ENCODE assay signal across 21 cellular contexts in the genomic region with DNA sequence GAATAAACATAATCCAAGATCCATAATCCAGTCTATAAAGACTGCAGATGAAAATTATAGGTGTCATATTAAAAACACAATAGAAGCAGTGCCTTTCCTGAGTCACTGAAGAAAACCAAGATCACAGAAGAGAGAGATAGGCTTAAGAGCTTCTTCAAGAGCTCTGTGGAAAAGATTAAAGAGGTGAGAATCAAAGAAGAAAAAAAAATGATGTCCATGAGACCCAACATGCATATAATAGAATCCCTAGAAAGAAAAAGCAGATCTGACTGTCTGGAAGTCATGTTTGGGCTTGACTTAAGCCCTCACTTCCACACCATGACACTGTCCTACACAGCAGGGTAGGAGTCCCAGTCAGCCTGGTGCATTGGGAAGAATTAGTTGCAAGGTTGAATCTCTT.
DNase-seq lines count a peak whose midpoint lies in the region; ATAC-seq and TF ChIP-seq lines count a peak whose summit lies in the region.
"Had no signal": no experiment of that assay in that cellular context is flagged by ENCODE, and none has a peak within 500 bp of the region (broad histone marks: within the 10 kb centered on the region; RNA-seq: fewer than 3 reads in every experiment).

No MANE protein-coding gene starts in this region.

- H3K27me3 ChIP-seq in PC-9 (ENCODE audit: insufficient read depth, low read depth), result no peaks in the 10 kb centered on the region

- no peak overlapping the region for H3K4me3 Mint-ChIP-seq in activated CD4-positive, alpha-beta T cell treated with anti-CD3 and anti-CD28 coated beads for 36 hours
- H3K4me3 Mint-ChIP-seq in activated CD4-positive, alpha-beta T cell treated with anti-CD3 and anti-CD28 coated beads, Interleukin-2, amount 10 ng/mL, durations not matched to agents 7 days and 5 days, result no peak overlapping the region
- no peak overlapping the region for H3K4me3 Mint-ChIP-seq in activated T-cell treated with anti-CD3 and anti-CD28 coated beads, Interleukin-2, amount 50 U/mL, for 72 hours
- H3K4me3 Mint-ChIP-seq: B cell; CD14-positive monocyte; CD4-positive, alpha-beta memory T cell; CD4-positive, CD25-positive, alpha-beta regulatory T cell; CD8-positive, alpha-beta memory T cell had no signal

- no peaks in the 10 kb centered on the region for H3K36me3 Mint-ChIP-seq in activated CD4-positive, alpha-beta T cell treated with anti-CD3 and anti-CD28 coated beads for 36 hours (ENCODE audit: low read depth)
- peaks cover 5% of the 10 kb centered on the region for H3K36me3 Mint-ChIP-seq in activated CD4-positive, alpha-beta T cell treated with anti-CD3 and anti-CD28 coated beads, Interleukin-2, amount 10 ng/mL, durations not matched to agents 7 days and 5 days (ENCODE audit: low read depth)
- H3K36me3 Mint-ChIP-seq in activated T-cell treated with anti-CD3 and anti-CD28 coated beads, Interleukin-2, amount 50 U/mL, for 72 hours (ENCODE audit: insufficient read depth in 2 of 2), result peaks cover 7 to 9% of the 10 kb centered on the region in 2 donors
- H3K36me3 Mint-ChIP-seq: CD4-positive, alpha-beta memory T cell; CD4-positive, CD25-positive, alpha-beta regulatory T cell; CD8-positive, alpha-beta memory T cell had no signal

- no peak for ATAC-seq in activated CD4-positive, alpha-beta T cell treated with anti-CD3 and anti-CD28 coated beads for 36 hours
- no peak for ATAC-seq in activated T-cell treated with anti-CD3 and anti-CD28 coated beads, Interleukin-2, amount 50 U/mL, for 72 hours (replicated peaks in 1 of 2)
- ATAC-seq: A549 had no signal

- H3K27ac Mint-ChIP-seq in activated CD4-positive, alpha-beta T cell treated with anti-CD3 and anti-CD28 coated beads for 36 hours, result peak overlapping the region; percentile 17
- no peak overlapping the region for H3K27ac Mint-ChIP-seq in activated CD4-positive, alpha-beta T cell treated with anti-CD3 and anti-CD28 coated beads, Interleukin-2, amount 10 ng/mL, durations not matched to agents 7 days and 5 days
- H3K27ac Mint-ChIP-seq in activated T-cell treated with anti-CD3 and anti-CD28 coated beads, Interleukin-2, amount 50 U/mL, for 72 hours, result peak overlapping the region; percentile 59
- H3K27ac Mint-ChIP-seq: B cell; CD4-positive, alpha-beta memory T cell; CD4-positive, CD25-positive, alpha-beta regulatory T cell; CD8-positive, alpha-beta memory T cell had no signal

- no peak overlapping the region for H2AFZ ChIP-seq in PC-9

- CTCF ChIA-PET in activated CD4-positive, alpha-beta T cell treated with anti-CD3 and anti-CD28 coated beads for 36 hours (lab: Charles Lee), result interaction anchor here (0.6 to 1.5 kb wide), 3 partner anchors 60 to 115 kb away, joined by 3 to 4 read pairs (median 4); no protein-coding TSS in a partner anchor
- CTCF ChIA-PET in activated CD4-positive, alpha-beta T cell treated with anti-CD3 and anti-CD28 coated beads, Interleukin-2, amount 10 ng/mL, durations not matched to agents 7 days and 5 days (lab: Charles Lee), result interaction anchor here (1.8 kb wide), 1 partner anchor 13 kb away, joined by 5 read pairs; no protein-coding TSS in a partner anchor
- CTCF ChIA-PET in HEK293 (lab: Yijun Ruan, JAX), result no interaction called here
- CTCF ChIA-PET in PC-9 (lab: Charles Lee), result no interaction called here

- H3K9me3 ChIP-seq in HEK293 (ENCODE audit: control insufficient read depth, insufficient read depth, low read depth, low read length) (no peaks in the 10 kb centered on the region), PC-9 (ENCODE audit: insufficient read depth, low read depth) (no peaks in the 10 kb centered on the region)
- H3K9me3 ChIP-seq: A549 had no signal

- no peaks in the 10 kb centered on the region for H3K79me2 ChIP-seq in PC-9 (ENCODE audit: low read depth)

- H3K27me3 Mint-ChIP-seq in activated CD4-positive, alpha-beta T cell treated with anti-CD3 and anti-CD28 coated beads for 36 hours, result peaks cover 2% of the 10 kb centered on the region
- H3K27me3 Mint-ChIP-seq in activated CD4-positive, alpha-beta T cell treated with anti-CD3 and anti-CD28 coated beads, Interleukin-2, amount 10 ng/mL, durations not matched to agents 7 days and 5 days, result no peaks in the 10 kb centered on the region
- H3K27me3 Mint-ChIP-seq in activated T-cell treated with anti-CD3 and anti-CD28 coated beads, Interleukin-2, amount 50 U/mL, for 72 hours (ENCODE audit: low read depth), result no peaks in the 10 kb centered on the region
- H3K27me3 Mint-ChIP-seq: CD4-positive, alpha-beta memory T cell; CD4-positive, CD25-positive, alpha-beta regulatory T cell had no signal

- no peak for DNase-seq in activated CD4-positive, alpha-beta T cell treated with anti-CD3 and anti-CD28 coated beads for 36 hours
- no peak for DNase-seq in activated CD4-positive, alpha-beta T cell treated with anti-CD3 and anti-CD28 coated beads, Interleukin-2, amount 10 ng/mL, durations not matched to agents 7 days and 5 days
- DNase-seq in activated T-cell treated with anti-CD3 and anti-CD28 coated beads, Interleukin-2, amount 50 U/mL, for 72 hours, result no peak
- no peak for DNase-seq in activated T-cell treated with anti-CD3 and anti-CD28 coated beads, Interleukin-2, amount 50 U/mL, for 1 hour
- DNase-seq in PC-9, result no peak
- DNase-seq: AML-193; C1 segment of cervical spinal cord; CD4-positive, alpha-beta memory T cell; CD4-positive, CD25-positive, alpha-beta regulatory T cell; CD8-positive, alpha-beta memory T cell; COR-L47; DMS 273 treated with DMSO at 0.1 percent for 48 hours; DMS153; DMS53; DMS79; GF-D8 had no signal

- H4K20me1 ChIP-seq in PC-9 (ENCODE audit: insufficient read depth), result no peaks in the 10 kb centered on the region

- H3K4me1 Mint-ChIP-seq in activated CD4-positive, alpha-beta T cell treated with anti-CD3 and anti-CD28 coated beads for 36 hours, result peaks cover 16% of the 10 kb centered on the region
- peaks cover 27% of the 10 kb centered on the region for H3K4me1 Mint-ChIP-seq in activated CD4-positive, alpha-beta T cell treated with anti-CD3 and anti-CD28 coated beads, Interleukin-2, amount 10 ng/mL, durations not matched to agents 7 days and 5 days
- peaks cover 49% of the 10 kb centered on the region for H3K4me1 Mint-ChIP-seq in activated T-cell treated with anti-CD3 and anti-CD28 coated beads, Interleukin-2, amount 50 U/mL, for 72 hours (ENCODE audit: low read depth)

- H3K36me3 ChIP-seq in HEK293 (ENCODE audit: control insufficient read depth in 2 of 2, insufficient read depth in 1 of 2, low read length in 2 of 2), result no peaks in the 10 kb centered on the region
- H3K36me3 ChIP-seq in PC-9 (ENCODE audit: low read depth), result no peaks in the 10 kb centered on the region

- H3K4me1 ChIP-seq in HEK293 (ENCODE audit: control insufficient read depth, insufficient read depth, low read length) (no peaks in the 10 kb centered on the region), PC-9 (replicated peaks; ENCODE audit: insufficient read depth) (no peaks in the 10 kb centered on the region)

- no peak overlapping the region for H3K27ac ChIP-seq in HEK293 (ENCODE audit: extremely low read depth, low read depth, low read length)
- H3K27ac ChIP-seq in PC-9, result no peak overlapping the region
- H3K27ac ChIP-seq: 22Rv1, A549 had no signal

- H3K4me2 ChIP-seq in PC-9, result no peak overlapping the region
- H3K4me2 ChIP-seq: A549 had no signal

- H3K9me3 Mint-ChIP-seq in activated CD4-positive, alpha-beta T cell treated with anti-CD3 and anti-CD28 coated beads for 36 hours (ENCODE audit: low read depth), result peaks cover 8% of the 10 kb centered on the region
- peaks cover 20% of the 10 kb centered on the region for H3K9me3 Mint-ChIP-seq in activated CD4-positive, alpha-beta T cell treated with anti-CD3 and anti-CD28 coated beads, Interleukin-2, amount 10 ng/mL, durations not matched to agents 7 days and 5 days
- H3K9me3 Mint-ChIP-seq in activated T-cell treated with anti-CD3 and anti-CD28 coated beads, Interleukin-2, amount 50 U/mL, for 72 hours, result peaks cover 9 to 11% of the 10 kb centered on the region in 2 donors

- intact Hi-C loops in activated CD4-positive, alpha-beta T cell treated with anti-CD3 and anti-CD28 coated beads for 36 hours (cut with DNase I, micrococcal nuclease), result no loop called here
- intact Hi-C loops in PC-9 (cut with micrococcal nuclease; ENCODE audit: unreplicated experiment), result no loop called here

- no peaks in the 10 kb centered on the region for H3K9me2 ChIP-seq in PC-9 (ENCODE audit: insufficient read depth)

- POLR2A ChIA-PET in activated CD4-positive, alpha-beta T cell treated with anti-CD3 and anti-CD28 coated beads for 36 hours (lab: Charles Lee), result no interaction called here
- POLR2A ChIA-PET in activated CD4-positive, alpha-beta T cell treated with anti-CD3 and anti-CD28 coated beads, Interleukin-2, amount 10 ng/mL, durations not matched to agents 7 days and 5 days (lab: Charles Lee), result no interaction called here
- POLR2A ChIA-PET in HEK293 (lab: Yijun Ruan, JAX) (no interaction called here), PC-9 (lab: Charles Lee; ENCODE audit: unreplicated experiment) (no interaction called here)

- H3F3A ChIP-seq in PC-9 (ENCODE audit: insufficient read depth, low read depth), result no peaks in the 10 kb centered on the region

- H3K4me3 ChIP-seq in HEK293 (ENCODE audit: low read depth, low read length) (no peak overlapping the region), PC-9 (no peak overlapping the region)
- H3K4me3 ChIP-seq: A549 had no signal

- TF ChIP-seq CTCF in HEK293 (tag by site-specific recombination; IDR thresholded peaks at IDR 0.05) (no peak), PC-9 (conservative IDR thresholded peaks at IDR 0.05) (no peak)

- BruUV-seq in PC-9 (replicated peaks; lab: Mats Ljungman, UMichigan), result no TSS peak

TF ChIP-seq in HEK293, 187 proteins besides CTCF, POLR2A, EP300 and RAD21:
- TF ChIP-seq ZNF133 (tag by site-specific recombination; IDR thresholded peaks at IDR 0.05) (peak; percentile 95), ZNF707 (tag by site-specific recombination; IDR thresholded peaks at IDR 0.05) (no peak)

Comparison
In these comparisons a context has a peak if more than half of its experiments do, and no peak if none do; other contexts are left out.
1. CTCF ChIA-PET loops: an anchor here in activated CD4-positive, alpha-beta T cell treated with anti-CD3 and anti-CD28 coated beads for 36 hours (0.6 to 1.5 kb wide) and activated CD4-positive, alpha-beta T cell treated with anti-CD3 and anti-CD28 coated beads, Interleukin-2, amount 10 ng/mL, durations not matched to agents 7 days and 5 days (1.8 kb wide); none called in HEK293 and PC-9.